Comparison of ENCODE assay signal across 1 cellular context in the genomic region with DNA sequence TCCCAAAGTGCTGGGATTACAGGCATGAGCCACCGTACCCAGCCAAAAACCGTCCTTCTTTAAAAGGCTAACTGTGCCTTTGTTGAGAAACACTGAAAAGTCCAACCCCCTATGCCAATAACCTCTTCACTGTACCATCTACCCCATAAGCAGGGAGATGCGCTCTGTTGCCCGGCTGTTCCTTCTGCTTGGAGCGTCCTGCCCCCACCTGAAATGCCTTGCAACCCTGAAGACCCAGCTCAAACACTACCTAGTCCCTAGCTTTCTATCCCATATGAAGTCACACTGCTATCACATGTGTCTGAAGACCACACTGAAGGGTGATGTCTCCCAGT.
TF ChIP-seq lines count a peak whose summit lies in the region.

No MANE protein-coding gene starts in this region.

TF ChIP-seq in endothelial cell of umbilical vein, 7 proteins besides CTCF, POLR2A, EP300 and RAD21:
- no peak for TF ChIP-seq GATA2 (IDR thresholded peaks at IDR 0.05; ENCODE audit: insufficient read depth, insufficient read length, low read depth, low read length)
- TF ChIP-seq EZH2 (IDR thresholded peaks at IDR 0.05; ENCODE audit: borderline replicate concordance, low read depth, low read length, severe bottlenecking) = no peak
- TF ChIP-seq POLR2AphosphoS5 (IDR thresholded peaks at IDR 0.05; ENCODE audit: insufficient read depth, low read depth, low read length) = no peak
- TF ChIP-seq, protein P1, sequence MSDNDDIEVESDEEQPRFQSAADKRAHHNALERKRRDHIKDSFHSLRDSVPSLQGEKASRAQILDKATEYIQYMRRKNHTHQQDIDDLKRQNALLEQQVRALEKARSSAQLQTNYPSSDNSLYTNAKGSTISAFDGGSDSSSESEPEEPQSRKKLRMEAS (IDR thresholded peaks at IDR 0.05; ENCODE audit: insufficient read depth, insufficient read length) = no peak
- TF ChIP-seq MYC (IDR thresholded peaks at IDR 0.05; ENCODE audit: low read depth, low read length) = no peak
- no peak for TF ChIP-seq FOS (IDR thresholded peaks at IDR 0.05; ENCODE audit: borderline replicate concordance, insufficient read depth, low read length)
- no peak for TF ChIP-seq JUN (IDR thresholded peaks at IDR 0.05; ENCODE audit: borderline replicate concordance, insufficient read depth, insufficient read length, low read depth)
